19 cellular contexts compared by ENCODE assay signal in the genomic region with DNA sequence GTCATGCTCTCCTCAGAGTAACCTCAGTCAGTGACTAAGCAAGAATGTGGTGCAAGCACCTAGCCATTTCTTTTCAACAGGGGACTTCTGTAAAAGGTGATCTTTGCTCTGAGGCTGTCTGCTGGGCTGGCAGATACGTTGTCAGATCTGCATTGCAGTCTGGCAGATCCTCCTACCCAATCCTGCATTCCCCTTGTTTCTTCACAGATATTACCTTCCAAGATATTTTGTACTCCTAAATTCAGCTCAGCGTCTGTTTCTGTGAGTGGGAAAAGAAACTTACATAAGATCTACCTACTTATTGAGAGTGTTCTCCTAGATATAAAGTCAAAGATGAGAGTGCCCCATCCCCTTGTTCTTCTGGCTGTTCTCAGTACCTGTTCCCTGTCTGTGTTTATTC.
"Had no signal": no experiment of that assay in that cellular context is flagged by ENCODE, and none has a peak within 500 bp of the region (broad histone marks: within the 10 kb centered on the region; RNA-seq: fewer than 3 reads in every experiment).

No MANE protein-coding gene starts in this region.

- ATAC-seq: left cardiac atrium; left lung; naive thymus-derived CD8-positive, alpha-beta T cell; pancreas; stimulated activated memory B cell treated with anti-CD40 and anti-IgM and Interleukin-4, amounts not matched to agents 10 μg/mL and 1 μg/mL and 100 μg/mL, for 72 hours; stimulated activated naive CD8-positive, alpha-beta T cell treated with anti-CD3 and anti-CD28 coated beads, Interleukin-15, Interleukin-2, amounts not matched to agents 100 U/mL and 50 U/mL, for 24 hours had no signal

- H3K27me3 ChIP-seq: dorsolateral prefrontal cortex, left lung, pancreas, right atrium auricular region, sigmoid colon, tibial nerve, vagina had no signal

- H3K4me1 ChIP-seq: left lung, pancreas, right atrium auricular region, sigmoid colon, tibial nerve, vagina had no signal

- H3K36me3 ChIP-seq: left lung, pancreas, right atrium auricular region, sigmoid colon, thoracic aorta, tibial nerve, vagina had no signal

- H3K9me3 ChIP-seq: pancreas, thoracic aorta, vagina had no signal

- DNase-seq: cerebellar nuclear complex; effector CD4-positive, alpha-beta T cell; left cardiac atrium; left lung; mesenchymal stem cell; midbrain; naive thymus-derived CD8-positive, alpha-beta T cell; nephron progenitor cell; pancreas; sigmoid colon; stimulated activated CD4-positive, alpha-beta T cell treated with anti-CD3 and anti-CD28 coated beads, Interleukin-4, amount 100 ng/mL, for 4 hours; stimulated activated naive CD8-positive, alpha-beta T cell treated with anti-CD3 and anti-CD28 coated beads, Interleukin-15, Interleukin-2, amounts not matched to agents 100 U/mL and 50 U/mL, for 24 hours; substantia nigra had no signal

- H3K4me3 ChIP-seq: dorsolateral prefrontal cortex, left lung, pancreas, right atrium auricular region, sigmoid colon, thoracic aorta, tibial nerve, vagina had no signal

- H3K27ac ChIP-seq: left lung, pancreas, right atrium auricular region, sigmoid colon, thoracic aorta, tibial nerve, vagina had no signal
